In the genomic region with DNA sequence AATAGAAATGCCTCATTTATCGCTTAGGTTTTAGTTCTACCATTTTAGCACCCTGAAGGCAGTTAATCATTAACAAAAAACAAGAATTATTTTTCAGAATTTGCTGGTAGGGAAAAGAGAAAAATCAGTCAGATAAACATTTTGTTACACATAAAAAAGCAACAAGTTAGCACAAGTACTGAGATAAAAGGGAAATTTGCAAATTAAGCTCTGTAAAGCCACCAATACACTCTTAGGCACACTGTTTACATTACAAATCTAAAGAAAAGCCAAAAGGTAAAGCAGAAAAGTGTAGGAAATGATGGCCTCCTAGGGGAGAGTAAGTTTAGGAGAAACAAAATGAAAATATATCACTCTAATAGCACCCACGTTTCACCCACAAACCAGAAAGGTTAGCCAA, we compare ENCODE assay signal across 13 cellular contexts. TPM values are rescaled to one million over a fixed set of nuclear protein-coding genes. Genes with fewer than 3 reads are reported as not detected.
A peak's percentile ranks its signal among the peaks of the same experiment; 100 is the strongest.
DNase-seq lines count a peak whose midpoint lies in the region; ATAC-seq and TF ChIP-seq lines count a peak whose summit lies in the region.
"Had no signal": no experiment of that assay in that cellular context is flagged by ENCODE, and none has a peak within 500 bp of the region (broad histone marks: within the 10 kb centered on the region; RNA-seq: fewer than 3 reads in every experiment).

No MANE protein-coding gene starts in this region.

- CTCF ChIA-PET in activated CD4-positive, alpha-beta memory T cell treated with anti-CD3 and anti-CD28 coated beads for 36 hours (lab: Charles Lee), result interaction anchor here (0.6 kb wide), 1 partner anchor 37 kb away, joined by 3 read pairs; no protein-coding TSS in a partner anchor

- ATAC-seq in heart left ventricle (no peak), GM19395 (IDR thresholded peaks at IDR 0.05; ENCODE audit: unreplicated experiment) (no peak)

- H3K9me3 Mint-ChIP-seq in activated CD4-positive, alpha-beta memory T cell treated with anti-CD3 and anti-CD28 coated beads for 36 hours, result no peaks in the 10 kb centered on the region
- no peaks in the 10 kb centered on the region for H3K9me3 Mint-ChIP-seq in immature natural killer cell

- H3K4me3 ChIP-seq in cardiac muscle cell (peak overlapping the region; percentile 91), heart left ventricle (peak overlapping the region in 2 of 12 donors; percentile 84 to 85), tibial nerve (no peak overlapping the region)

- intact Hi-C loops in heart left ventricle (cut with DNase I), result loop anchor here in 1 of 10 donors (2.0 kb wide), 1 partner anchor 18 kb away; no protein-coding TSS in a partner anchor
- intact Hi-C loops in activated CD4-positive, alpha-beta memory T cell treated with anti-CD3 and anti-CD28 coated beads for 36 hours (cut with micrococcal nuclease), result loop anchor here (1.0 to 10.0 kb wide), 3 partner anchors 130 to 558 kb away; no protein-coding TSS in a partner anchor

- no peaks in the 10 kb centered on the region for H3K9me3 ChIP-seq in cardiac muscle cell (ENCODE audit: low read depth)
- no peaks in the 10 kb centered on the region for H3K9me3 ChIP-seq in heart left ventricle
- H3K9me3 ChIP-seq in tibial nerve, result no peaks in the 10 kb centered on the region
- H3K9me3 ChIP-seq: gastroesophageal sphincter, left lung had no signal

- H3K4me3 Mint-ChIP-seq in activated CD4-positive, alpha-beta memory T cell treated with anti-CD3 and anti-CD28 coated beads for 36 hours, result peak overlapping the region; percentile 86
- H3K4me3 Mint-ChIP-seq in immature natural killer cell, result peak overlapping the region; percentile 42 to 93 (median 53)

- peaks cover 1% of the 10 kb centered on the region for H3K27me3 Mint-ChIP-seq in activated CD4-positive, alpha-beta memory T cell treated with anti-CD3 and anti-CD28 coated beads for 36 hours
- peaks cover 9 to 18% (median 12%) of the 10 kb centered on the region in 3 donors for H3K27me3 Mint-ChIP-seq in immature natural killer cell (ENCODE audit: low read depth in 3 of 3)

- no peak overlapping the region for H3K27ac ChIP-seq in cardiac muscle cell
- H3K27ac ChIP-seq in heart left ventricle, result peak overlapping the region in 3 of 12 donors; percentile 91 to 96 (median 94)
- H3K27ac ChIP-seq in tibial nerve, result peak overlapping the region in 3 of 4 donors; percentile 94 to 96 (median 95)

- 46 to 63% (median 54%) methylated on average over 2 of the region's 2 CpGs for WGBS in heart left ventricle, 4 donors
- 38 to 49% methylated on average over 2 of the region's 2 CpGs for WGBS in tibial nerve, 2 donors

- TF ChIP-seq CTCF in cardiac muscle cell (IDR thresholded peaks at IDR 0.05; ENCODE audit: low read depth, low read length), result no peak
- no peak for TF ChIP-seq CTCF in heart left ventricle (IDR thresholded peaks at IDR 0.05)
- no peak for TF ChIP-seq CTCF in tibial nerve (IDR thresholded peaks at IDR 0.05)

- TF ChIP-seq POLR2A in heart left ventricle (IDR thresholded peaks at IDR 0.05), result no peak
- TF ChIP-seq POLR2A in tibial nerve (IDR thresholded peaks at IDR 0.05), result no peak

- H3K27me3 ChIP-seq in cardiac muscle cell (no peaks in the 10 kb centered on the region), heart left ventricle (no peaks in the 10 kb centered on the region), tibial nerve (no peaks in the 10 kb centered on the region)
- H3K27me3 ChIP-seq: gastroesophageal sphincter had no signal

- TF ChIP-seq EP300 in tibial nerve (IDR thresholded peaks at IDR 0.05), result no peak

- peak overlapping the region; percentile 84 for H3K27ac Mint-ChIP-seq in activated CD4-positive, alpha-beta memory T cell treated with anti-CD3 and anti-CD28 coated beads for 36 hours
- peak overlapping the region; percentile 85 to 98 (median 94) for H3K27ac Mint-ChIP-seq in immature natural killer cell

- DNase-seq in cardiac muscle cell (ENCODE audit: low read depth in 1 of 2, low spot score in 1 of 2) (no peak), heart left ventricle (no peak), immature natural killer cell (no peak), tibial nerve (ENCODE audit: low spot score in 2 of 2) (no peak), HCEC 1CT (no peak), NAMALWA (ENCODE audit: low spot score) (no peak)
- no peak for DNase-seq in activated CD4-positive, alpha-beta memory T cell treated with anti-CD3 and anti-CD28 coated beads for 36 hours
- DNase-seq: activated effector memory CD4-positive, alpha-beta T cell treated with Interleukin-2 at 50 U/mL for 16 hours; left lung; NCI-H2107; trophoblast cell had no signal

- H3K4me1 Mint-ChIP-seq in activated CD4-positive, alpha-beta memory T cell treated with anti-CD3 and anti-CD28 coated beads for 36 hours (ENCODE audit: low read depth), result peaks cover 75% of the 10 kb centered on the region
- H3K4me1 Mint-ChIP-seq in immature natural killer cell, result peaks cover 67 to 80% of the 10 kb centered on the region in 2 donors

- no peaks in the 10 kb centered on the region for H3K36me3 ChIP-seq in cardiac muscle cell
- no peaks in the 10 kb centered on the region for H3K36me3 ChIP-seq in heart left ventricle
- H3K36me3 ChIP-seq in tibial nerve, result no peaks in the 10 kb centered on the region
- H3K36me3 ChIP-seq: gastroesophageal sphincter, left lung had no signal

- H3K4me1 ChIP-seq in cardiac muscle cell (ENCODE audit: low read depth) (peaks cover 10% of the 10 kb centered on the region), heart left ventricle (peaks cover 0 to 28% (median 11%) of the 10 kb centered on the region in 12 donors), tibial nerve (peaks cover 0 to 19% (median 6%) of the 10 kb centered on the region in 4 donors)

- peaks cover 85% of the 10 kb centered on the region for H3K36me3 Mint-ChIP-seq in activated CD4-positive, alpha-beta memory T cell treated with anti-CD3 and anti-CD28 coated beads for 36 hours
- no peaks in the 10 kb centered on the region for H3K36me3 Mint-ChIP-seq in immature natural killer cell

- POLR2A ChIA-PET in activated CD4-positive, alpha-beta memory T cell treated with anti-CD3 and anti-CD28 coated beads for 36 hours (lab: Charles Lee), result interaction anchor here (0.8 to 1.4 kb wide), 3 partner anchors 10 to 18 kb away, joined by 3 to 4 read pairs (median 4); no protein-coding TSS in a partner anchor

RNA-seq across cellular contexts. Expression of a gene that starts 1.5 kb away (rescaled TPM):
- 33.2 and 52.2 TPM in 2 replicates for total RNA-seq in cardiac muscle cell
- polyA plus RNA-seq in cardiac muscle cell, result 15.9 and 25.6 TPM in 2 replicates
- total RNA-seq in heart left ventricle, result 10 to 100 TPM; 38.2 to 63.4 (median 41.3) TPM
- polyA plus RNA-seq in heart left ventricle, result 10 to 100 TPM; 16.5 to 17.7 TPM
- 100 to 1,000 TPM; 546 to 561 TPM for total RNA-seq in activated CD4-positive, alpha-beta memory T cell treated with anti-CD3 and anti-CD28 coated beads for 36 hours
- polyA plus RNA-seq in immature natural killer cell, result 10 to 100 TPM; 42.7 to 100.0 (median 76.0) TPM
- total RNA-seq in tibial nerve, result 10 to 100 TPM; 28.5 to 48.5 (median 42.8) TPM

Comparison
In these comparisons a context has a peak if more than half of its experiments do, and no peak if none do; other contexts are left out.
1. RNA of a gene that starts 1.5 kb away (total RNA-seq): 546 to 561 TPM in activated CD4-positive, alpha-beta memory T cell treated with anti-CD3 and anti-CD28 coated beads for 36 hours; 33.2 to 52.2 TPM in cardiac muscle cell, 28.5 to 48.5 TPM in tibial nerve and 38.2 to 63.4 TPM in heart left ventricle; every median in the first group is over 4 times any median in the second.